Comparison of ENCODE assay signal across 9 cellular contexts in the genomic region with DNA sequence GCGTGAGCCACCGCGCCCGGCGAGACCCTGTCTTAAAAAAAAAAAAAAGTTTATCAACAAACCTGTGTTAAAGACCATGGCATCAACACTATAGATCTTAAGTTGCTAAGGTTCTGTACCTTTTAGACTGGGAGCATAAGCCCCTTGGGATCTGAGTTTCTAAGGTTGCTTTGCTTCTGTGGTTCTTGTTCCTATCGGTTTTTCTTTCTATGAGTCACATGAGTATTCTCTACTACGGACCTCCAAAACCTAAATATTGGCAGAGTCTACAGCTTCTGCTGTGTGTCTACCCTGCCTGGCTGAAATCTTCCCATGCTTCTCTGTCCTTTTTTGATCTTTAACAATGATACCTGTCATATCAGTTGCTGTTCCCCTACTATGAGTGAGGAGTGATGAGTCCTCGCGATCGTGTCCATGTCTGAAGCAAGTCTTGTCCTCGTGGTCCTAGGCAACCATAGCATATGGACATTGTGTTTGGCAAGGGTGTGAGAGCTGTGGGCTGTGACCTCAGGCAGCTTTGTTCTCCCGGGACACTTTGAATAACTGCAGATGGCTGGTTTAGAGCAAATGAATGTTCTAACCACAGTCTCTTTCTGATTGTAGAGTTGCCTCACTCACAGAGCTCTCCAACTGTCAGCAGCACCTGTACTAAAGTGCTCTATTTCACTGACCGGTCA. TPM values are rescaled to one million over a fixed set of nuclear protein-coding genes. Genes with fewer than 3 reads are reported as not detected.
A peak's percentile ranks its signal among the peaks of the same experiment; 100 is the strongest.
DNase-seq lines count a peak whose midpoint lies in the region; ATAC-seq and TF ChIP-seq lines count a peak whose summit lies in the region.
"Had no signal": no experiment of that assay in that cellular context is flagged by ENCODE, and none has a peak within 500 bp of the region (broad histone marks: within the 10 kb centered on the region; RNA-seq: fewer than 3 reads in every experiment).

No MANE protein-coding gene starts in this region.

- H4K8ac ChIP-seq in mesenchymal stem cell (ENCODE audit: low read length), result no peak overlapping the region

- no peak overlapping the region for H4K91ac ChIP-seq in mesenchymal stem cell (ENCODE audit: low read length)

- TF ChIP-seq CTCF in Panc1 (IDR thresholded peaks at IDR 0.05) (no peak), lower leg skin (IDR thresholded peaks at IDR 0.05) (no peak), uterus (IDR thresholded peaks at IDR 0.05) (no peak)

- no peak overlapping the region for H2BK120ac ChIP-seq in mesenchymal stem cell (ENCODE audit: low read depth, low read length)

- no peaks in the 10 kb centered on the region for H3K27me3 ChIP-seq in Panc1 (ENCODE audit: control insufficient read depth, insufficient read depth, low read length)
- H3K27me3 ChIP-seq in mesenchymal stem cell (ENCODE audit: control insufficient read depth in 1 of 2, insufficient read depth in 1 of 2, low read length in 2 of 2), result no peaks in the 10 kb centered on the region
- H3K27me3 ChIP-seq in uterus, result no peaks in the 10 kb centered on the region

- H3K4ac ChIP-seq in mesenchymal stem cell (ENCODE audit: low read depth in 1 of 2, low read length in 2 of 2), result no peak overlapping the region

- no peak overlapping the region for H3K27ac Mint-ChIP-seq in effector memory CD8-positive, alpha-beta T cell
- H3K27ac Mint-ChIP-seq: nephron had no signal

- TF ChIP-seq POLR2A in lower leg skin (IDR thresholded peaks at IDR 0.05) (no peak), uterus (IDR thresholded peaks at IDR 0.05) (no peak)

- no peak overlapping the region for H3K4me3 Mint-ChIP-seq in effector memory CD8-positive, alpha-beta T cell
- H3K4me3 Mint-ChIP-seq: nephron had no signal

- H3K9me3 Mint-ChIP-seq in effector memory CD8-positive, alpha-beta T cell, result no peaks in the 10 kb centered on the region
- H3K9me3 Mint-ChIP-seq: nephron had no signal

- peaks cover 8 to 12% of the 10 kb centered on the region in 2 donors for H3K27me3 Mint-ChIP-seq in effector memory CD8-positive, alpha-beta T cell

- peak overlapping the region; percentile 77 for H3K9ac ChIP-seq in mesenchymal stem cell (ENCODE audit: low read length)

- no peak overlapping the region for H2BK5ac ChIP-seq in mesenchymal stem cell (ENCODE audit: low read depth, low read length, poor library complexity, severe bottlenecking)

- no peaks in the 10 kb centered on the region for H3K36me3 Mint-ChIP-seq in effector memory CD8-positive, alpha-beta T cell (ENCODE audit: insufficient read depth)

- no peak overlapping the region for H3K14ac ChIP-seq in mesenchymal stem cell (ENCODE audit: low read length in 2 of 2)

- H3K4me2 ChIP-seq in mesenchymal stem cell (ENCODE audit: low read length, poor library complexity, severe bottlenecking), result no peak overlapping the region

- H3K23ac ChIP-seq in mesenchymal stem cell (ENCODE audit: low read length in 2 of 2), result no peak overlapping the region

- no TSS peak for BruUV-seq in Panc1 (replicated peaks; lab: Mats Ljungman, UMichigan)

- H3K79me1 ChIP-seq in mesenchymal stem cell (replicated peaks; ENCODE audit: low read length, poor library complexity, severe bottlenecking), result no peaks in the 10 kb centered on the region

- DNase-seq in Panc1 (ENCODE audit: low read depth, low spot score), result no peak
- peak; percentile 30 for DNase-seq in mesenchymal stem cell
- no peak for DNase-seq in activated T-cell treated with anti-CD3 and anti-CD28 coated beads for 4 hours
- no peak for DNase-seq in effector memory CD8-positive, alpha-beta T cell
- DNase-seq in lower leg skin (ENCODE audit: low spot score in 2 of 2), result no peak
- DNase-seq in uterus, result no peak

- 92% methylated on average over 13 of the region's 13 CpGs for whole genome bisulfite sequencing in mesenchymal stem cell
- WGBS in lower leg skin, 2 donors, result 83 to 85% methylated on average over 13 of the region's 13 CpGs

- peak; percentile 90 for ATAC-seq in GM18511 (IDR thresholded peaks at IDR 0.05; ENCODE audit: unreplicated experiment)
- peak; percentile 88 for ATAC-seq in HG02610 (IDR thresholded peaks at IDR 0.05; ENCODE audit: unreplicated experiment)
- peak; percentile 38; the same call in 1 of the 2 replicates for ATAC-seq in Panc1
- no peak for ATAC-seq in effector memory CD8-positive, alpha-beta T cell (replicated peaks)

- no peaks in the 10 kb centered on the region for H3K9me3 ChIP-seq in Panc1 (ENCODE audit: control insufficient read depth, insufficient read depth, low read depth, low read length)
- no peaks in the 10 kb centered on the region for H3K9me3 ChIP-seq in mesenchymal stem cell (ENCODE audit: control insufficient read depth, low read length)
- H3K9me3 ChIP-seq in uterus, result no peaks in the 10 kb centered on the region

- POLR2A ChIA-PET in Panc1 (lab: Charles Lee), result no interaction called here

- no peak overlapping the region for H2AFZ ChIP-seq in mesenchymal stem cell (ENCODE audit: low read depth, low read length)

- CTCF ChIA-PET in Panc1 (lab: Charles Lee), result no interaction called here

- H3K4me3 ChIP-seq in Panc1 (ENCODE audit: low read depth in 2 of 2, low read length in 2 of 2), result no peak overlapping the region
- peak overlapping the region in 1 of 2 experiments; percentile 65 for H3K4me3 ChIP-seq in mesenchymal stem cell (ENCODE audit: insufficient read depth in 1 of 2, low read depth in 1 of 2, low read length in 2 of 2)
- H3K4me3 ChIP-seq in lower leg skin (ENCODE audit: low read depth, poor library complexity, severe bottlenecking), result no peak overlapping the region
- H3K4me3 ChIP-seq in uterus, result no peak overlapping the region

- no peak overlapping the region for H2AK5ac ChIP-seq in mesenchymal stem cell (ENCODE audit: low read length, severe bottlenecking)

- no peaks in the 10 kb centered on the region for H3K4me1 ChIP-seq in Panc1 (ENCODE audit: control insufficient read depth, insufficient read depth, low read length)
- peaks cover 2% of the 10 kb centered on the region for H3K4me1 ChIP-seq in mesenchymal stem cell (ENCODE audit: control insufficient read depth, insufficient read depth, low read depth, low read length)
- no peaks in the 10 kb centered on the region for H3K4me1 ChIP-seq in uterus

- no peaks in the 10 kb centered on the region for H3K4me1 Mint-ChIP-seq in effector memory CD8-positive, alpha-beta T cell (ENCODE audit: low read depth in 2 of 2)
- H3K4me1 Mint-ChIP-seq: nephron had no signal

- H3K27ac ChIP-seq in Panc1 (ENCODE audit: low read length), result no peak overlapping the region
- H3K27ac ChIP-seq in mesenchymal stem cell (ENCODE audit: low read length, poor library complexity, severe bottlenecking), result no peak overlapping the region
- H3K27ac ChIP-seq in uterus, result no peak overlapping the region

- H3K36me3 ChIP-seq in Panc1 (ENCODE audit: control insufficient read depth, insufficient read depth, low read length) (no peaks in the 10 kb centered on the region), mesenchymal stem cell (ENCODE audit: control insufficient read depth in 1 of 2, insufficient read depth in 2 of 2, low read depth in 1 of 2, low read length in 2 of 2) (peaks cover 6 to 32% of the 10 kb centered on the region in 2 experiments), uterus (no peaks in the 10 kb centered on the region)

- in situ Hi-C loops in Panc1 (cut with HindIII; ENCODE audit: low pct_unique_long_range_greater_than_20kb, low sequenced_read_pairs), result no loop called here

- H3K18ac ChIP-seq in mesenchymal stem cell (ENCODE audit: low read depth in 1 of 2, low read length in 2 of 2), result no peak overlapping the region

- intact Hi-C loops in Panc1 (cut with micrococcal nuclease; ENCODE audit: unreplicated experiment), result no loop called here
- intact Hi-C loops in lower leg skin (cut with DNase I; ENCODE audit: low total_unique reads), result no loop called here
- intact Hi-C loops in uterus (cut with DNase I; ENCODE audit: low total_unique reads), result no loop called here

- H2BK12ac ChIP-seq in mesenchymal stem cell (ENCODE audit: low read length in 2 of 2), result no peak overlapping the region

- no peak overlapping the region for H2BK15ac ChIP-seq in mesenchymal stem cell (ENCODE audit: low read depth, poor library complexity, severe bottlenecking)

RNA-seq across cellular contexts. Expression of a gene that starts 9.0 kb away (rescaled TPM):
- 75.9 TPM for total RNA-seq in Panc1 (2021; ENCODE audit: unreplicated experiment)
- polyA plus RNA-seq in Panc1 (2012; ENCODE audit: insufficient read length), result 53.4 TPM
- 25.9 TPM for polyA plus RNA-seq in mesenchymal stem cell (2013, experiment 1 of 2)
- polyA plus RNA-seq in mesenchymal stem cell (2013, experiment 2 of 2), result 25.7 TPM
- total RNA-seq in lower leg skin, result 10 to 100 TPM; 18.1 to 32.1 (median 23.8) TPM
- 10 to 100 TPM; 11.8 to 32.7 (median 24.7) TPM for total RNA-seq in uterus

RNA-seq across cellular contexts. Expression of a gene that starts 57.6 kb away (rescaled TPM):
- 3.0 TPM for total RNA-seq in Panc1 (2021; ENCODE audit: unreplicated experiment)
- 1.3 TPM for polyA plus RNA-seq in Panc1 (2012; ENCODE audit: insufficient read length)
- 1.1 TPM for polyA plus RNA-seq in mesenchymal stem cell (2013, experiment 1 of 2)
- polyA plus RNA-seq in mesenchymal stem cell (2013, experiment 2 of 2), result 1.9 TPM
- 1 to 10 TPM in 2 of 4 donors, under 1 TPM in 2; 0.38 to 2.4 (median 0.90) TPM for total RNA-seq in lower leg skin
- 1 to 10 TPM in 2 of 4 donors, under 1 TPM in 2; 0.29 to 5.5 (median 1.6) TPM for total RNA-seq in uterus

RNA-seq across cellular contexts. Expression of a gene that starts 57.9 kb away (rescaled TPM):
- total RNA-seq in Panc1 (2021; ENCODE audit: unreplicated experiment) (19.7 TPM), lower leg skin (10 to 100 TPM in 3 of 4 donors, 1 to 10 TPM in 1; 8.5 to 15.6 (median 12.3) TPM), uterus (10 to 100 TPM in 2 of 4 donors, 1 to 10 TPM in 2; 2.3 to 32.9 (median 14.3) TPM)
- polyA plus RNA-seq in Panc1 (2012; ENCODE audit: insufficient read length), result 16.7 TPM
- polyA plus RNA-seq in mesenchymal stem cell (2013, experiment 1 of 2), result 51.1 TPM
- 52.5 TPM for polyA plus RNA-seq in mesenchymal stem cell (2013, experiment 2 of 2)
